2 cellular contexts compared by ENCODE assay signal in genomic region chr11:46697303-46697702, GRCh38.
TF ChIP-seq lines count a peak whose summit lies in the region.

No MANE protein-coding gene starts in this region.

TF ChIP-seq in HepG2, 621 proteins besides CTCF, POLR2A, EP300 and RAD21:
- TF ChIP-seq CHD4 (IDR thresholded peaks at IDR 0.05; ENCODE audit: borderline replicate concordance, low read length), result no peak
- TF ChIP-seq NCOR1 (IDR thresholded peaks at IDR 0.05; ENCODE audit: borderline replicate concordance, low read length), result no peak
- TF ChIP-seq, protein P1, sequence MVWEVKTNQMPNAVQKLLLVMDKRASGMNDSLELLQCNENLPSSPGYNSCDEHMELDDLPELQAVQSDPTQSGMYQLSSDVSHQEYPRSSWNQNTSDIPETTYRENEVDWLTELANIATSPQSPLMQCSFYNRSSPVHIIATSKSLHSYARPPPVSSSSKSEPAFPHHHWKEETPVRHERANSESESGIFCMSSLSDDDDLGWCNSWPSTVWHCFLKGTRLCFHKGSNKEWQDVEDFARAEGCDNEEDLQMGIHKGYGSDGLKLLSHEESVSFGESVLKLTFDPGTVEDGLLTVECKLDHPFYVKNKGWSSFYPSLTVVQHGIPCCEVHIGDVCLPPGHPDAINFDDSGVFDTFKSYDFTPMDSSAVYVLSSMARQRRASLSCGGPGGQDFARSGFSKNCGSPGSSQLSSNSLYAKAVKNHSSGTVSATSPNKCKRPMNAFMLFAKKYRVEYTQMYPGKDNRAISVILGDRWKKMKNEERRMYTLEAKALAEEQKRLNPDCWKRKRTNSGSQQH (CRISPR knock-in tag; IDR thresholded peaks at IDR 0.05; ENCODE audit: low read depth), result no peak
- no peak for TF ChIP-seq RCOR2 (CRISPR knock-in tag; IDR thresholded peaks at IDR 0.05)
- peak; percentile 11; the same call in 1 of the 2 replicates for TF ChIP-seq RFX1 (IDR thresholded peaks at IDR 0.05)
- TF ChIP-seq BATF2 (CRISPR knock-in tag; IDR thresholded peaks at IDR 0.05), result no peak

TF ChIP-seq in GM12891, 5 proteins besides CTCF, POLR2A, EP300 and RAD21:
- TF ChIP-seq POU2F2 (IDR thresholded peaks at IDR 0.05; ENCODE audit: low read depth, low read length), result no peak
- no peak for TF ChIP-seq SPI1 (IDR thresholded peaks at IDR 0.05; ENCODE audit: low read depth, low read length)
TF ChIP-seq in GM12891: peak in this region for 0.
